In the genomic region with DNA sequence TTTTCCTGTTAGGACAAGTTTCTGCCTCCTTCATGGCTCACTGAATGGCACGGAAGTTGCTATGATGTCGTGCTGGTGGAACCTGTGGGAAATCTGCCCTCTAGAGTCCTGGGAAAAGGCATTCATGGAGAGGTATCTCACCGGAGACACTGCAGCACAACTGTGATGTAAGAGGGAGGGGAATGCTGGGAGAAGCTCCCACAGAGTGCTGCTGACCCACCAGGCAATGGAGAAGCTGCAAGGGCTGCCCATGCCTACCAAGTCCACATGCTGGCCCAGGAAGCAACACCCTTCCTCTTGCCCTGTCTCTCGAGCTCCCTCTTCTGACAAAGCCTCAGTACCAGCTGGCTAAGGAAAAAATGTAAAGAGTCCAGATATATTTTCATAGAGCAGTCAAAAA, we compare ENCODE assay signal across 10 cellular contexts. TPM values are rescaled to one million over a fixed set of nuclear protein-coding genes. Genes with fewer than 3 reads are reported as not detected.
A peak's percentile ranks its signal among the peaks of the same experiment; 100 is the strongest.
DNase-seq lines count a peak whose midpoint lies in the region; ATAC-seq and TF ChIP-seq lines count a peak whose summit lies in the region.
"Had no signal": no experiment of that assay in that cellular context is flagged by ENCODE, and none has a peak within 500 bp of the region (broad histone marks: within the 10 kb centered on the region; RNA-seq: fewer than 3 reads in every experiment).

No MANE protein-coding gene starts in this region.

- no peaks in the 10 kb centered on the region for H3K4me1 ChIP-seq in neural progenitor cell

- H3K27ac Mint-ChIP-seq in neural progenitor cell, result no peak overlapping the region
- H3K27ac Mint-ChIP-seq: stimulated activated memory B cell treated with anti-CD40 and anti-IgM and Interleukin-4, amounts not matched to agents 10 μg/mL and 1 μg/mL and 100 μg/mL, for 72 hours had no signal

- no peaks in the 10 kb centered on the region for H3K27me3 ChIP-seq in neural progenitor cell

- H3K9me3 Mint-ChIP-seq in neural progenitor cell, result no peaks in the 10 kb centered on the region
- H3K9me3 Mint-ChIP-seq: stimulated activated memory B cell treated with anti-CD40 and anti-IgM and Interleukin-4, amounts not matched to agents 10 μg/mL and 1 μg/mL and 100 μg/mL, for 72 hours had no signal

- peaks cover 22% of the 10 kb centered on the region for H4K20me1 ChIP-seq in neural progenitor cell (ENCODE audit: low read depth)

- H2AFZ ChIP-seq in neural progenitor cell (replicated peaks), result no peak overlapping the region

- H3K27me3 Mint-ChIP-seq in neural progenitor cell (ENCODE audit: insufficient read depth, low read depth), result no peaks in the 10 kb centered on the region
- H3K27me3 Mint-ChIP-seq: stimulated activated memory B cell treated with anti-CD40 and anti-IgM and Interleukin-4, amounts not matched to agents 10 μg/mL and 1 μg/mL and 100 μg/mL, for 72 hours had no signal

- H3K36me3 ChIP-seq in neural progenitor cell, result peaks cover 28% of the 10 kb centered on the region

- H3K4me1 Mint-ChIP-seq in neural progenitor cell, result no peaks in the 10 kb centered on the region
- H3K4me1 Mint-ChIP-seq: stimulated activated memory B cell treated with anti-CD40 and anti-IgM and Interleukin-4, amounts not matched to agents 10 μg/mL and 1 μg/mL and 100 μg/mL, for 72 hours had no signal

- TF ChIP-seq CTCF in GM12864 (IDR thresholded peaks at IDR 0.05; ENCODE audit: low read depth, low read length, missing control alignments) (peak; percentile 28), choroid plexus epithelial cell (conservative IDR thresholded peaks at IDR 0.05; ENCODE audit: low read depth, low read length) (peak; percentile 41), neural progenitor cell (IDR thresholded peaks at IDR 0.05) (no peak)

- no peak overlapping the region for H3K4me3 ChIP-seq in GM12864 (ENCODE audit: low read depth, low read length)
- H3K4me3 ChIP-seq in choroid plexus epithelial cell (ENCODE audit: low read depth, low read length), result no peak overlapping the region
- no peak overlapping the region for H3K4me3 ChIP-seq in neural progenitor cell

- H3K27ac ChIP-seq in neural progenitor cell, result no peak overlapping the region

- no peaks in the 10 kb centered on the region for H3K79me2 ChIP-seq in neural progenitor cell (ENCODE audit: low read depth)

- peaks cover 42% of the 10 kb centered on the region for H3K36me3 Mint-ChIP-seq in neural progenitor cell

- no peaks in the 10 kb centered on the region for H3K9me3 ChIP-seq in neural progenitor cell (ENCODE audit: low read depth)

- no peak overlapping the region for H3K4me2 ChIP-seq in neural progenitor cell

- DNase-seq in GM12864 (ENCODE audit: low read depth) (no peak), NCI-H226 (peak; percentile 89), choroid plexus epithelial cell (ENCODE audit: low read depth) (peak; percentile 53), lung microvascular endothelial cell (ENCODE audit: low read depth in 2 of 2) (peak; percentile 44 to 58), neural progenitor cell (ENCODE audit: low spot score) (no peak), AML-193 (lab: John Stamatoyannopoulos, UW) (no peak)
- DNase-seq: NCI-H446, retina had no signal

- peaks cover 2% of the 10 kb centered on the region for H3F3A ChIP-seq in neural progenitor cell (ENCODE audit: low read depth)

- H3K9ac ChIP-seq in neural progenitor cell, result no peak overlapping the region

- no peak overlapping the region for H3K4me3 Mint-ChIP-seq in neural progenitor cell
- H3K4me3 Mint-ChIP-seq: stimulated activated memory B cell treated with anti-CD40 and anti-IgM and Interleukin-4, amounts not matched to agents 10 μg/mL and 1 μg/mL and 100 μg/mL, for 72 hours had no signal

- ATAC-seq in GM21529 (IDR thresholded peaks at IDR 0.05; ENCODE audit: unreplicated experiment), result no peak
- ATAC-seq: stimulated activated memory B cell treated with anti-CD40 and anti-IgM and Interleukin-4, amounts not matched to agents 10 μg/mL and 1 μg/mL and 100 μg/mL, for 72 hours had no signal

RNA-seq across cellular contexts. Expression of a gene that starts 45.2 kb away (rescaled TPM):
- not detected in 2 replicates for total RNA-seq in lung microvascular endothelial cell
- 0.09 TPM in 1 of 2 replicates, not detected in the other for total RNA-seq in neural progenitor cell (ENCODE audit: low replicate concordance)

Comparison
In these comparisons a context has a peak if more than half of its experiments do, and no peak if none do; other contexts are left out.
1. DNase-seq: peak in NCI-H226 (single experiment), choroid plexus epithelial cell (single experiment) and lung microvascular endothelial cell (2 of 2); none in GM12864 (single experiment), neural progenitor cell (single experiment) and AML-193 (0 of 2).